Comparison of ENCODE assay signal across 8 cellular contexts in genomic region chr1:27599605-27600499, GRCh38. TPM values are rescaled to one million over a fixed set of nuclear protein-coding genes. Genes with fewer than 3 reads are reported as not detected.
A peak's percentile ranks its signal among the peaks of the same experiment; 100 is the strongest.
DNase-seq lines count a peak whose midpoint lies in the region; ATAC-seq and TF ChIP-seq lines count a peak whose summit lies in the region.

No MANE protein-coding gene starts in this region.

- peaks cover 23% of the 10 kb centered on the region for H4K20me1 ChIP-seq in GM23338 (replicated peaks; ENCODE audit: insufficient read depth)

- POLR2A ChIA-PET in naive thymus-derived CD8-positive, alpha-beta T cell (lab: Charles Lee), result interaction anchor here (0.8 to 2.6 kb wide), 7 partner anchors 17 to 78 kb away, joined by 3 to 13 read pairs (median 4); no protein-coding TSS in a partner anchor

- H3K27ac Mint-ChIP-seq in GM23338 (peak overlapping the region; percentile 43), brain (peak overlapping the region in 4 of 5 experiments; percentile 49 to 92 (median 76))
- H3K27ac Mint-ChIP-seq in naive thymus-derived CD8-positive, alpha-beta T cell, result peak overlapping the region in 8 of 10 donors; percentile 31 to 83 (median 68)

- H3K9me3 Mint-ChIP-seq in GM23338 (no peaks in the 10 kb centered on the region), brain (no peaks in the 10 kb centered on the region)
- H3K9me3 Mint-ChIP-seq in naive thymus-derived CD8-positive, alpha-beta T cell, result no peaks in the 10 kb centered on the region

- peak overlapping the region; percentile 78 for H3K4me2 ChIP-seq in GM23338

- H3K36me3 Mint-ChIP-seq in GM23338 (ENCODE audit: low read depth) (no peaks in the 10 kb centered on the region; the same call in 2 of the 3 replicates), brain (no peaks in the 10 kb centered on the region)
- no peaks in the 10 kb centered on the region for H3K36me3 Mint-ChIP-seq in naive thymus-derived CD8-positive, alpha-beta T cell

- H3K27me3 Mint-ChIP-seq in GM23338 (ENCODE audit: insufficient read depth, low read depth, poor library complexity) (peaks cover 21% of the 10 kb centered on the region), brain (peaks cover 7% of the 10 kb centered on the region)
- H3K27me3 Mint-ChIP-seq in naive thymus-derived CD8-positive, alpha-beta T cell, result no peaks in the 10 kb centered on the region

- H3K9me2 ChIP-seq in GM23338 (ENCODE audit: insufficient read depth), result no peaks in the 10 kb centered on the region

- H3K27ac ChIP-seq in ACC112 (ENCODE audit: low read depth, low read length) (peak overlapping the region; percentile 2; the same call in 1 of the 2 replicates), GM23338 (ENCODE audit: low read depth) (peak overlapping the region; percentile 14; the same call in 1 of the 2 replicates)

- H3K36me3 ChIP-seq in ACC112 (ENCODE audit: insufficient read depth, low read length) (no peaks in the 10 kb centered on the region), GM23338 (ENCODE audit: insufficient read depth) (no peaks in the 10 kb centered on the region)

- ATAC-seq in GM23338, result peak; percentile 12
- ATAC-seq in naive thymus-derived CD8-positive, alpha-beta T cell, result no peak

- peak; percentile 81 for DNase-seq in GM23338 (ENCODE audit: low spot score)
- DNase-seq in naive thymus-derived CD8-positive, alpha-beta T cell, result no peak
- DNase-seq in middle frontal gyrus (ENCODE audit: extremely low spot score, low spot score), result no peak
- no peak for DNase-seq in NCI-H226
- no peak for DNase-seq in NOMO-1 (lab: John Stamatoyannopoulos, UW; ENCODE audit: unreplicated experiment in 2 of 2)
- DNase-seq in T-helper 9 cell, result no peak

- H3K4me1 ChIP-seq in ACC112 (ENCODE audit: control insufficient read depth, insufficient read depth, low read length, unreplicated experiment), result peaks cover 60% of the 10 kb centered on the region
- peaks cover 59% of the 10 kb centered on the region for H3K4me1 ChIP-seq in GM23338 (ENCODE audit: insufficient read depth)

- H3F3A ChIP-seq in GM23338 (replicated peaks; ENCODE audit: low read depth), result peaks cover 7% of the 10 kb centered on the region; the same call in 1 of the 2 replicates

- H3K4me3 ChIP-seq in ACC112 (ENCODE audit: low read depth, low read length) (peak overlapping the region; percentile 32), GM23338 (0 out of 2 replicates have a peak overlapping the region, but pooled peaks have one; percentile 17)

- no peaks in the 10 kb centered on the region for H3K27me3 ChIP-seq in ACC112 (ENCODE audit: insufficient read depth, low read length)
- peaks cover 1% of the 10 kb centered on the region; the same call in 1 of the 2 replicates for H3K27me3 ChIP-seq in GM23338 (ENCODE audit: insufficient read depth)

- H2AFZ ChIP-seq in ACC112 (ENCODE audit: low read length, unreplicated experiment), result no peak overlapping the region
- H2AFZ ChIP-seq in GM23338, result no peak overlapping the region

- H3K4me1 Mint-ChIP-seq in GM23338 (peaks cover 36% of the 10 kb centered on the region), brain (peaks cover 3% of the 10 kb centered on the region)
- peaks cover 7 to 42% (median 28%) of the 10 kb centered on the region in 4 donors for H3K4me1 Mint-ChIP-seq in naive thymus-derived CD8-positive, alpha-beta T cell

- peak overlapping the region; percentile 49 for H3K4me3 Mint-ChIP-seq in GM23338
- peak overlapping the region in 4 of 5 experiments; percentile 71 to 82 (median 75) for H3K4me3 Mint-ChIP-seq in brain
- H3K4me3 Mint-ChIP-seq in naive thymus-derived CD8-positive, alpha-beta T cell, result peak overlapping the region in 8 of 10 donors; percentile 5 to 81 (median 48)

- H3K79me2 ChIP-seq in ACC112 (ENCODE audit: control insufficient read depth, insufficient read depth, low read length, unreplicated experiment), result peaks cover 83% of the 10 kb centered on the region
- H3K79me2 ChIP-seq in GM23338 (replicated peaks; ENCODE audit: insufficient read depth), result peaks cover 56% of the 10 kb centered on the region

- TF ChIP-seq CTCF in GM23338 (conservative IDR thresholded peaks at IDR 0.05; ENCODE audit: low read depth in 2 of 2) (peak; percentile 23 to 25; a peak in 1 of 4 replicates), brain (conservative IDR thresholded peaks at IDR 0.05) (no peak)

TF ChIP-seq in GM23338, 12 proteins besides CTCF, POLR2A, EP300 and RAD21:
- TF ChIP-seq EZH2phosphoT487 (IDR thresholded peaks at IDR 0.05; ENCODE audit: unreplicated experiment) (no peak), ZNF114 (CRISPR knock-in tag; IDR thresholded peaks at IDR 0.05) (no peak)

RNA-seq across cellular contexts. Expression of gene AHDC1, which starts 4.1 kb away (rescaled TPM):
- 19.1 and 22.2 TPM in 2 replicates for total RNA-seq in GM23338 (2014; rRNA removed; shearing (Covaris generic))
- polyA plus RNA-seq in GM23338 (2016; fragmentation: Nextera tagmentation; extraction: Ambion mirVana), result 6.8 and 8.3 TPM in 2 replicates
- 48.8 TPM for polyA plus RNA-seq in brain (ENCODE audit: insufficient read depth, low read depth, low replicate concordance)
- 10 to 100 TPM; 19.6 to 24.7 TPM for total RNA-seq in naive thymus-derived CD8-positive, alpha-beta T cell
- 1 to 10 TPM in 2 of 3 donors, under 1 TPM in 1; 0.57 to 2.4 (median 1.0) TPM for polyA plus RNA-seq in naive thymus-derived CD8-positive, alpha-beta T cell

RNA-seq across cellular contexts. Expression of gene FGR, which starts 35.1 kb away (rescaled TPM):
- total RNA-seq in GM23338 (2014; rRNA removed; shearing (Covaris generic)), result 0.16 and 0.56 TPM in 2 replicates
- polyA plus RNA-seq in GM23338 (2016; fragmentation: Nextera tagmentation; extraction: Ambion mirVana) (0.42 and 0.53 TPM in 2 replicates), brain (ENCODE audit: insufficient read depth, low read depth, low replicate concordance) (2.7 TPM)
- 1 to 10 TPM; 2.0 to 2.3 TPM for total RNA-seq in naive thymus-derived CD8-positive, alpha-beta T cell
- 10 to 100 TPM in 1 of 3 donors, 1 to 10 TPM in 2; 1.8 to 69.5 (median 3.3) TPM for polyA plus RNA-seq in naive thymus-derived CD8-positive, alpha-beta T cell

Comparison
In these comparisons a context has a peak if more than half of its experiments do, and no peak if none do; other contexts are left out.
1. CTCF ChIP-seq: peak in GM23338 (2 of 2); none in brain (0 of 2).
2. Peak in every context shown above with its lines, with median percentiles within 50 percentile points of each other: H3K27ac Mint-ChIP-seq and H3K4me3 Mint-ChIP-seq.